Comparison of ENCODE assay signal across 13 cellular contexts in the genomic region with DNA sequence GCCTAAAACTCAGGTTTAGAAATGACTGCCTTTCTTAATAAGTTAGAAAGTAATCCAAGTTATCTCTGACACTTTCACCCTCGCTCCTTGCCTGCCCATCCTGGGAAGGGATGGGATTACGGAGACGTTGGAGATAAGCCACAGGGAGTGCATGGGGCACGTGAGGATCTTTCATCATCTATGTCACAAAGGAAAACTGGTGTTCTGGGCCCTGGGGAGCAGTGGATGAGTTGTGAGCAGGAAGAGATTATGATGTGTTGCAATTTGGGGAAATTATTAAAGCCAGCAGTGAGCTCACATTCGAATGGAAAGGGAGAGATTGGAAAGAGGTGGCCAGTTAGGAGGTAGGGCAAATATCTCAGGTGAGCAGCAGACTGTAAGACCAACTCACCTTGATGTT. TPM values are rescaled to one million over a fixed set of nuclear protein-coding genes. Genes with fewer than 3 reads are reported as not detected.
DNase-seq lines count a peak whose midpoint lies in the region; ATAC-seq, FAIRE-seq and TF ChIP-seq lines count a peak whose summit lies in the region.
"Had no signal": no experiment of that assay in that cellular context is flagged by ENCODE, and none has a peak within 500 bp of the region (broad histone marks: within the 10 kb centered on the region; RNA-seq: fewer than 3 reads in every experiment).

No MANE protein-coding gene starts in this region.

- TF ChIP-seq CTCF in RWPE2 (IDR thresholded peaks at IDR 0.05; ENCODE audit: poor library complexity, severe bottlenecking) (no peak), keratinocyte (optimal IDR thresholded peaks at IDR 0.05 in 1 of 3, IDR thresholded peaks at IDR 0.05 in 1 of 3, conservative IDR thresholded peaks at IDR 0.05 in 1 of 3; ENCODE audit: extremely low read depth in 1 of 3, insufficient read depth in 2 of 3, low read length in 3 of 3) (no peak), suprapubic skin (IDR thresholded peaks at IDR 0.05) (no peak)

- dilution Hi-C loops in keratinocyte (cut with MboI; ENCODE audit: extremely low pct_ligation_motif_present, low sequenced_read_pairs) = no loop called here

- TF ChIP-seq EP300 in suprapubic skin (IDR thresholded peaks at IDR 0.05) = no peak

- H2AFZ ChIP-seq in keratinocyte (ENCODE audit: control insufficient read depth, low read length) = no peak overlapping the region

- H3K36me3 ChIP-seq in RWPE2 (ENCODE audit: low read depth) (no peaks in the 10 kb centered on the region), keratinocyte (ENCODE audit: control insufficient read depth in 2 of 2, extremely low read depth in 1 of 2, insufficient read depth in 2 of 2, low read length in 2 of 2) (no peaks in the 10 kb centered on the region), suprapubic skin (no peaks in the 10 kb centered on the region)

- no peaks in the 10 kb centered on the region for H3K79me2 ChIP-seq in keratinocyte (ENCODE audit: control insufficient read depth, insufficient read depth, low read length)

- H3K4me2 ChIP-seq in keratinocyte (ENCODE audit: control insufficient read depth, extremely low read depth, insufficient read depth, low read depth, low read length) = no peak overlapping the region
- H3K4me2 ChIP-seq: KMS-11 had no signal

- no peak for TF ChIP-seq POLR2A in suprapubic skin (IDR thresholded peaks at IDR 0.05)

- H3K4me3 ChIP-seq in RWPE2 (ENCODE audit: severe bottlenecking) = no peak overlapping the region
- H3K4me3 ChIP-seq in keratinocyte (ENCODE audit: control insufficient read depth in 2 of 3, extremely low read depth in 1 of 3, insufficient read depth in 2 of 3, low read depth in 1 of 3, low read length in 3 of 3) = no peak overlapping the region
- no peak overlapping the region for H3K4me3 ChIP-seq in suprapubic skin

- H3K9ac ChIP-seq in keratinocyte (ENCODE audit: control insufficient read depth, extremely low read depth, insufficient read depth, low read length) = no peak overlapping the region
- H3K9ac ChIP-seq: KMS-11 had no signal

- H3K9me3 ChIP-seq in RWPE2 (ENCODE audit: severe bottlenecking) = no peaks in the 10 kb centered on the region
- no peaks in the 10 kb centered on the region for H3K9me3 ChIP-seq in keratinocyte (ENCODE audit: control insufficient read depth, low read depth, low read length)
- no peaks in the 10 kb centered on the region for H3K9me3 ChIP-seq in suprapubic skin

- H3K9me1 ChIP-seq in keratinocyte (ENCODE audit: control insufficient read depth, extremely low read depth, insufficient read depth, low read length) = peaks cover 4% of the 10 kb centered on the region

- 40% methylated on average over 5 of the region's 5 CpGs for WGBS in suprapubic skin

- DNase-seq in RWPE2 (ENCODE audit: low spot score) = no peak
- no peak for DNase-seq in keratinocyte (ENCODE audit: low read depth, low spot score)
- peak in 1 of 2 donors; percentile 82 for DNase-seq in suprapubic skin (ENCODE audit: low spot score in 2 of 2)
- no peak for DNase-seq in activated effector memory CD4-positive, alpha-beta T cell treated with Interleukin-2 at 50 U/mL for 16 hours
- DNase-seq in dermis blood vessel endothelial cell = no peak
- no peak for DNase-seq in activated naive CD4-positive, alpha-beta T cell (lab: John Stamatoyannopoulos, UW)
- DNase-seq: activated B cell treated with CpG ODN at 0.5 μM for 24 hours; anterior cingulate cortex; effector CD8-positive, alpha-beta T cell; naive thymus-derived CD8-positive, alpha-beta T cell; NCI-H187 treated with DMSO at 0.1 percent for 48 hours had no signal

- H3K27ac ChIP-seq in RWPE2 (ENCODE audit: poor library complexity, severe bottlenecking) = no peak overlapping the region
- H3K27ac ChIP-seq in keratinocyte (ENCODE audit: control insufficient read depth, insufficient read depth, low read length) = peak overlapping the region; percentile 31
- H3K27ac ChIP-seq in suprapubic skin = peak overlapping the region; percentile 72
- H3K27ac ChIP-seq: KMS-11 had no signal

- H3K4me1 ChIP-seq in RWPE2 (ENCODE audit: insufficient read depth, poor library complexity, severe bottlenecking) (peaks cover 9% of the 10 kb centered on the region), keratinocyte (ENCODE audit: control insufficient read depth, extremely low read depth, insufficient read depth, low read length) (peaks cover 21% of the 10 kb centered on the region), suprapubic skin (peaks cover 38% of the 10 kb centered on the region)

- H4K20me1 ChIP-seq in keratinocyte (ENCODE audit: control insufficient read depth, extremely low read depth, insufficient read depth, low read length) = no peaks in the 10 kb centered on the region

- peak; percentile 20 for FAIRE-seq in keratinocyte (lab: Jason Lieb, UNC)

- ATAC-seq in RWPE2 (ENCODE audit: low read depth) = 0 out of 3 replicates have a peak, but pooled peaks have one; percentile 11
- peak; percentile 70 for ATAC-seq in esophagus mucosa
- ATAC-seq: naive thymus-derived CD8-positive, alpha-beta T cell had no signal

- H3K27me3 ChIP-seq in RWPE2 (ENCODE audit: insufficient read depth, poor library complexity, severe bottlenecking) = no peaks in the 10 kb centered on the region
- no peaks in the 10 kb centered on the region for H3K27me3 ChIP-seq in keratinocyte (ENCODE audit: control insufficient read depth, extremely low read depth, insufficient read depth, low read length)
- H3K27me3 ChIP-seq in suprapubic skin = no peaks in the 10 kb centered on the region

RNA-seq across cellular contexts. Expression of gene AFAP1L1, which starts 12.8 kb away (rescaled TPM):
- total RNA-seq in esophagus mucosa = 3.0 TPM
- 3.6 to 5.0 TPM (median 4.6 TPM) in 3 replicates for polyA plus RNA-seq in keratinocyte
- 8.0 TPM for polyA plus RNA-seq in keratinocyte (2011; ENCODE audit: low read depth)
- polyA plus RNA-seq in keratinocyte (2011; cell fraction: cytosol; rRNA removed) = 5.5 and 5.6 TPM in 2 replicates
- polyA plus RNA-seq in keratinocyte (2011; cell fraction: nucleus; rRNA removed) = 4.9 and 5.9 TPM in 2 replicates
- 5.2 and 8.2 TPM in 2 replicates for polyA plus RNA-seq in keratinocyte (2012; ENCODE audit: low replicate concordance)
- 5.1 to 9.3 TPM (median 8.1 TPM) in 3 replicates for polyA minus RNA-seq in keratinocyte
- polyA minus RNA-seq in keratinocyte (2011; cell fraction: cytosol; rRNA and poly(A)+ RNA removed) = 4.0 TPM
- polyA minus RNA-seq in keratinocyte (2011; cell fraction: nucleus; rRNA and poly(A)+ RNA removed) = 2.5 and 3.6 TPM in 2 replicates
- total RNA-seq in suprapubic skin = 10 to 100 TPM in 1 of 4 donors, 1 to 10 TPM in 3; 4.8 to 11.6 (median 7.3) TPM
- total RNA-seq in dermis blood vessel endothelial cell = 234 and 264 TPM in 2 replicates
- total RNA-seq: activated B cell treated with CpG ODN at 0.5 μM for 24 hours had no signal

Comparison
In these comparisons a context has a peak if more than half of its experiments do, and no peak if none do; other contexts are left out.
1. RNA of gene AFAP1L1, which starts 12.8 kb away (total RNA-seq): 234 to 264 TPM in dermis blood vessel endothelial cell; 4.8 to 11.6 TPM in suprapubic skin and 3.0 TPM in esophagus mucosa (single experiment); every median in the first group is over 10 times any median in the second.